9 cellular contexts compared by ENCODE assay signal in the genomic region with DNA sequence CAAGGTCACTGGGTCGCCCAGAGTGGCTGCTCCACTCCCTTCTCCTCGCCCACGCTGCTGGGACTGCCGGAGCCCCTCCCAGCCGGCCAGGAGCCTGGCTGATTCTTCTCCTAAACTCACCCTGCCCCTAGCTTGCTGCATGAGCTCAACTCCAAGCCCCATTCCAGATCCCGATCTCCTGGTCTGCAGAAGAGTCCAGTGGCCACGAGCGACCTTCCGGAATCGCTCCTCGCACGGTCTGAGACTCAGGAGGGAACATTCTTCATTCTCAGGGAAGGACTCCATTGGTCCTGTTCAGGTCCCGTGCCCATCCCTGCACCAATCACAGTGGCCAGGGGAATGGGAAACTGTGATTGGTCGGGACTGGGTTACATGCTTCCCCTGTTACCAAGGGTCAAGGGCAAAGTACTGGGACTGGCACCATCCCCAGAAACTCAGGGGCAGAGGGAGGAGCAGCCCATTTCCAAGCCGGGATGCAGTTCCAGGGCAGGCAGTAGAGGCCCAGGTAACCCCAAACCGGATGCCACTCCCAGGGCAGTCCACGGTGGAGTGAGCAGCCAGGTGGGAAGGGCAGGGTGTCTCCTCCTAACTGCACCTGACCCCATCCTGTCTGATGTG. TPM values are rescaled to one million over a fixed set of nuclear protein-coding genes. Genes with fewer than 3 reads are reported as not detected.
DNase-seq lines count a peak whose midpoint lies in the region; ATAC-seq and FAIRE-seq lines count a peak whose summit lies in the region.
"Had no signal": no experiment of that assay in that cellular context is flagged by ENCODE, and none has a peak within 500 bp of the region (broad histone marks: within the 10 kb centered on the region; RNA-seq: fewer than 3 reads in every experiment).

No MANE protein-coding gene starts in this region.

- H3K4me1 ChIP-seq in SJSA1 (replicated peaks): peaks cover 30% of the 10 kb centered on the region

- H3K4me3 ChIP-seq in SJSA1: peak overlapping the region; percentile 12

- H3K36me3 ChIP-seq in SJSA1: no peaks in the 10 kb centered on the region

- no peaks in the 10 kb centered on the region for H3K9me3 ChIP-seq in SJSA1 (replicated peaks)

- FAIRE-seq in HTR-8/SVneo (lab: Jason Lieb, UNC): no peak

- H3K27me3 ChIP-seq in SJSA1 (replicated peaks): no peaks in the 10 kb centered on the region

- ATAC-seq in HG02970 (IDR thresholded peaks at IDR 0.05; ENCODE audit: low FRiP score, unreplicated experiment) (no peak), GM21786 (IDR thresholded peaks at IDR 0.05; ENCODE audit: unreplicated experiment) (no peak)

- DNase-seq in DMS 273 (lab: John Stamatoyannopoulos, UW; ENCODE audit: unreplicated experiment): peak; percentile 92
- DNase-seq in SJSA1 (ENCODE audit: low read depth in 1 of 2, low spot score in 2 of 2): no peak
- peak; percentile 31 for DNase-seq in foreskin melanocyte
- peak; percentile 11 for DNase-seq in pons (ENCODE audit: low spot score)
- DNase-seq in ureter (ENCODE audit: low spot score): no peak
- DNase-seq in HTR-8/SVneo (ENCODE audit: insufficient read length, low spot score): no peak
- DNase-seq: GDM1 had no signal

- H3K27ac ChIP-seq in SJSA1: no peak overlapping the region

RNA-seq across cellular contexts. Expression of gene CIBAR2, which starts 24.5 kb away (rescaled TPM):
- total RNA-seq in SJSA1 (2014; rRNA removed; shearing (Covaris generic)): 0.05 TPM in 1 of 2 replicates, not detected in the other
- total RNA-seq in ureter: not detected

Comparison
In these comparisons a context has a peak if more than half of its experiments do, and no peak if none do; other contexts are left out.
1. DNase-seq: peak in DMS 273 (single experiment), foreskin melanocyte (single experiment) and pons (single experiment); none in SJSA1 (0 of 2), ureter (single experiment) and HTR-8/SVneo (single experiment).